ENCODE assay signal across 19 cellular contexts in genomic region chr17:1928976-1929375, GRCh38.
DNase-seq lines count a peak whose midpoint lies in the region; ATAC-seq lines count a peak whose summit lies in the region.
"Had no signal": no experiment of that assay in that cellular context is flagged by ENCODE, and none has a peak within 500 bp of the region (broad histone marks: within the 10 kb centered on the region; RNA-seq: fewer than 3 reads in every experiment).

No MANE protein-coding gene starts in this region.

- no peak overlapping the region for H3K4ac ChIP-seq in neuronal stem cell (ENCODE audit: low read length)

- H2BK5ac ChIP-seq in neuronal stem cell (ENCODE audit: low read length): no peak overlapping the region

- peak overlapping the region; percentile 93 for H2BK15ac ChIP-seq in neuronal stem cell (ENCODE audit: low read length)

- no peak overlapping the region for H3K4me3 ChIP-seq in neuronal stem cell (ENCODE audit: low read length in 2 of 2)
- H3K4me3 ChIP-seq: BLaER1 treated with 17β-estradiol and CSF1 and Interleukin-3, amounts not matched to agents 10 nM and 100 nM; dorsolateral prefrontal cortex had no signal

- peak overlapping the region; percentile 1 for H3K23ac ChIP-seq in neuronal stem cell (ENCODE audit: low read depth, low read length, poor library complexity)

- no CpG with 5 or more reads among the region's 12 CpGs for WGBS in neuronal stem cell (ENCODE audit: extremely low coverage in 2 of 2, insufficient read length in 2 of 2, insufficient replicate concordance in 1 of 2), 2 donors

- no peak overlapping the region for H3K18ac ChIP-seq in neuronal stem cell (ENCODE audit: low read length)

- no peak overlapping the region for H4K91ac ChIP-seq in neuronal stem cell (ENCODE audit: low read depth, low read length, poor library complexity)

- H3K14ac ChIP-seq in neuronal stem cell (ENCODE audit: low read length): no peak overlapping the region

- no peak overlapping the region for H2AFZ ChIP-seq in neuronal stem cell (ENCODE audit: low read length)

- peaks cover 0 to 3% (median 0%) of the 10 kb centered on the region in 3 experiments for H3K27me3 ChIP-seq in neuronal stem cell (ENCODE audit: control insufficient read depth in 3 of 3, insufficient read depth in 3 of 3, low read depth in 1 of 3, low read length in 3 of 3)
- H3K27me3 ChIP-seq: BLaER1 treated with 17β-estradiol and CSF1 and Interleukin-3, amounts not matched to agents 10 nM and 100 nM had no signal

- no peaks in the 10 kb centered on the region for H3K9me3 ChIP-seq in neuronal stem cell (replicated peaks in 1 of 2; ENCODE audit: control insufficient read depth in 2 of 2, insufficient read depth in 1 of 2, low read depth in 1 of 2, low read length in 2 of 2)
- H3K9me3 ChIP-seq: BLaER1 treated with 17β-estradiol and CSF1 and Interleukin-3, amounts not matched to agents 10 nM and 100 nM had no signal

- H3K36me3 ChIP-seq in neuronal stem cell (replicated peaks in 1 of 2; ENCODE audit: control insufficient read depth in 2 of 2, insufficient read depth in 2 of 2, low read length in 2 of 2): no peaks in the 10 kb centered on the region
- H3K36me3 ChIP-seq: BLaER1 treated with 17β-estradiol and CSF1 and Interleukin-3, amounts not matched to agents 10 nM and 100 nM had no signal

- peak overlapping the region; percentile 49 for H2AK5ac ChIP-seq in neuronal stem cell (ENCODE audit: low read depth, low read length)

- DNase-seq in DMS 273 (lab: John Stamatoyannopoulos, UW; ENCODE audit: unreplicated experiment) (peak; percentile 62), DMS 273 treated with DMSO at 0.1 percent for 48 hours (lab: John Stamatoyannopoulos, UW) (no peak), NCI-H524 treated with DMSO at 0.1 percent for 48 hours (lab: John Stamatoyannopoulos, UW) (peak; percentile 87), Right ventricle myocardium inferior (ENCODE audit: missing footprints) (peak; percentile 79), neuronal stem cell (ENCODE audit: low spot score) (no peak), T1000 (lab: John Stamatoyannopoulos, UW) (no peak), NCI-H1436 treated with DMSO at 0.1 percent for 48 hours (lab: John Stamatoyannopoulos, UW) (no peak)
- DNase-seq: activated CD4-positive, CD25-positive, alpha-beta regulatory T cell treated with anti-CD3 and anti-CD28 coated beads, Interleukin-2, amount 50 U/mL, for 72 hours; activated naive CD8-positive, alpha-beta T cell treated with anti-CD3 and anti-CD28 coated beads, Interleukin-2, amount 50 U/mL, for 24 hours; DMS153; NCI-H1105; NCI-H345; SIG-M5; stimulated activated CD4-positive, alpha-beta T cell treated with anti-CD3 and anti-CD28 coated beads, Interleukin-15, amount 100 ng/mL, for 24 hours had no signal

- peak; percentile 90 for ATAC-seq in Right ventricle myocardium inferior
- no peak for ATAC-seq in HG03135 (IDR thresholded peaks at IDR 0.05; ENCODE audit: unreplicated experiment)
- ATAC-seq: activated naive CD8-positive, alpha-beta T cell treated with anti-CD3 and anti-CD28 coated beads, Interleukin-2, amount 50 U/mL, for 24 hours; stimulated activated memory B cell treated with anti-CD40 and anti-IgM and Interleukin-4, amounts not matched to agents 10 μg/mL and 1 μg/mL and 100 μg/mL, for 72 hours had no signal

- intact Hi-C loops in Right ventricle myocardium inferior (cut with DNase I): no loop called here

- no peak overlapping the region for H2BK120ac ChIP-seq in neuronal stem cell (ENCODE audit: low read depth, low read length)

- H3K9ac ChIP-seq in neuronal stem cell (ENCODE audit: low read depth, low read length, poor library complexity): no peak overlapping the region
- H3K9ac ChIP-seq: BLaER1 treated with 17β-estradiol and CSF1 and Interleukin-3, amounts not matched to agents 10 nM and 100 nM had no signal

- H3K4me2 ChIP-seq in neuronal stem cell (ENCODE audit: insufficient read depth, low read length, poor library complexity, severe bottlenecking): no peak overlapping the region

- H3K79me1 ChIP-seq in neuronal stem cell (ENCODE audit: low read depth, low read length): peaks cover 1% of the 10 kb centered on the region

- no peak overlapping the region for H4K8ac ChIP-seq in neuronal stem cell (ENCODE audit: low read depth, low read length)

- no peak overlapping the region for H3K27ac ChIP-seq in neuronal stem cell (replicated peaks; ENCODE audit: low read length)
- H3K27ac ChIP-seq: 22Rv1; BLaER1 treated with 17β-estradiol and CSF1 and Interleukin-3, amounts not matched to agents 10 nM and 100 nM had no signal

- H2BK12ac ChIP-seq in neuronal stem cell (ENCODE audit: low read length): no peak overlapping the region

- H3K4me1 ChIP-seq in neuronal stem cell (ENCODE audit: control insufficient read depth in 2 of 2, insufficient read depth in 1 of 2, low read depth in 1 of 2, low read length in 2 of 2): peaks cover 18 to 26% of the 10 kb centered on the region in 2 donors

Comparison
In these comparisons a context has a peak if more than half of its experiments do, and no peak if none do; other contexts are left out.
1. DNase-seq: peak in DMS 273 (single experiment), NCI-H524 treated with DMSO at 0.1 percent for 48 hours (single experiment) and Right ventricle myocardium inferior (single experiment); none in DMS 273 treated with DMSO at 0.1 percent for 48 hours (single experiment), neuronal stem cell (single experiment), T1000 (single experiment) and NCI-H1436 treated with DMSO at 0.1 percent for 48 hours (single experiment).